In the genomic region with DNA sequence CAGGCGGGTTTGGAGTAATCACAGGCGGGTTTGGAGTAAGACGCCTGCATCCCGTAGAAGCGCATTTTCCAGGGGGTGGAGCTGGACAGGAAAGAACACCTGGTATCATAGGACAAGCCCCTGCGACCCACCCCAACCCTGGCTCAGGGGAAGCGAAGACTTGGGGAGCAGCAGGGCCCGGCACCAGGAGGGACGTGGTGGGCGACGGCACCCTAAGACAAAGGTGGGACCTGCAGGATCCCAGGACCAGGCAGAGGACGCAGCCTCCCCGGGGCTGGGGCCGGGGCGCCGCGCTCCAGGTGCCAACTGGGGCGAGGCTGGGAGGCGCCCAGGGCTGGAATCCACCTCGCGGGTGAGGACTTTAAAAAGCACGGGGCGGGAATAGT, we compare ENCODE assay signal across 9 cellular contexts. TPM values are rescaled to one million over a fixed set of nuclear protein-coding genes. Genes with fewer than 3 reads are reported as not detected.
DNase-seq lines count a peak whose midpoint lies in the region; ATAC-seq and FAIRE-seq lines count a peak whose summit lies in the region.
"Had no signal": no experiment of that assay in that cellular context is flagged by ENCODE, and none has a peak within 500 bp of the region (broad histone marks: within the 10 kb centered on the region; RNA-seq: fewer than 3 reads in every experiment).

No MANE protein-coding gene starts in this region.

- FAIRE-seq in small intestine (lab: Jason Lieb, UNC), result no peak
- FAIRE-seq: endometrium had no signal

- H3K36me3 ChIP-seq in iPS-15b (ENCODE audit: control insufficient read depth, insufficient read depth, low read length) (no peaks in the 10 kb centered on the region), small intestine (ENCODE audit: control insufficient read depth in 2 of 2, insufficient read depth in 2 of 2, low read length in 2 of 2) (peaks cover 0 to 4% of the 10 kb centered on the region in 2 donors)

- no peaks in the 10 kb centered on the region for H3K4me1 ChIP-seq in iPS-15b (ENCODE audit: control insufficient read depth, insufficient read depth, low read length)
- no peaks in the 10 kb centered on the region for H3K4me1 ChIP-seq in small intestine (ENCODE audit: control insufficient read depth in 2 of 2, insufficient read depth in 1 of 2, low read depth in 1 of 2, low read length in 1 of 2)

- H3K9me3 Mint-ChIP-seq in activated naive CD4-positive, alpha-beta T cell treated with anti-CD3 and anti-CD28 coated beads, Interleukin-2, amount 50 U/mL, for 72 hours, result peaks cover 7 to 40% of the 10 kb centered on the region in 2 donors

- H3K27ac Mint-ChIP-seq in activated naive CD4-positive, alpha-beta T cell treated with anti-CD3 and anti-CD28 coated beads, Interleukin-2, amount 50 U/mL, for 72 hours, result peak overlapping the region in 1 of 2 donors; percentile 84

- 2 to 6% (median 5%) methylated on average over 23 of the region's 23 CpGs for WGBS in small intestine, 3 donors

- peak overlapping the region; percentile 81 for H3K9ac ChIP-seq in iPS-15b (ENCODE audit: low read depth, low read length)

- peak overlapping the region; percentile 72 for H3K27ac ChIP-seq in small intestine (ENCODE audit: low read depth in 1 of 2, low read length in 1 of 2)

- H3K9me3 ChIP-seq in iPS-15b (ENCODE audit: control insufficient read depth, insufficient read depth, low read length) (no peaks in the 10 kb centered on the region), small intestine (ENCODE audit: control insufficient read depth, low read depth) (no peaks in the 10 kb centered on the region)

- peak; percentile 37 for ATAC-seq in HG03460 (IDR thresholded peaks at IDR 0.05; ENCODE audit: unreplicated experiment)
- ATAC-seq in activated naive CD4-positive, alpha-beta T cell treated with anti-CD3 and anti-CD28 coated beads, Interleukin-2, amount 50 U/mL, for 72 hours, result peak; percentile 30 to 32

- H3K36me3 Mint-ChIP-seq in activated naive CD4-positive, alpha-beta T cell treated with anti-CD3 and anti-CD28 coated beads, Interleukin-2, amount 50 U/mL, for 72 hours, result peaks cover 23 to 76% of the 10 kb centered on the region in 2 donors

- H3K4me3 ChIP-seq in iPS-15b (ENCODE audit: low read depth, low read length), result peak overlapping the region; percentile 64
- peak overlapping the region; percentile 74 to 75 for H3K4me3 ChIP-seq in small intestine (ENCODE audit: low read depth in 1 of 2, low read length in 2 of 2)

- DNase-seq in activated T-cell treated with anti-CD3 and anti-CD28 coated beads for 48 hours (ENCODE audit: low read depth) (peak; percentile 0), activated T-cell treated with anti-CD3 and anti-CD28 coated beads for 4 hours (no peak), small intestine (no peak), amygdala (lab: John Stamatoyannopoulos, UW) (no peak), 8988T (no peak)
- DNase-seq in activated naive CD4-positive, alpha-beta T cell treated with anti-CD3 and anti-CD28 coated beads, Interleukin-2, amount 50 U/mL, for 72 hours (ENCODE audit: low spot score in 2 of 2), result peak; percentile 2 to 54

- H3K27me3 ChIP-seq in iPS-15b (ENCODE audit: control insufficient read depth, insufficient read depth, low read length) (no peaks in the 10 kb centered on the region), small intestine (ENCODE audit: control insufficient read depth in 2 of 2, insufficient read depth in 2 of 2, low read length in 2 of 2) (no peaks in the 10 kb centered on the region)

RNA-seq across cellular contexts. Expression of a gene that starts 0.5 kb away (rescaled TPM):
- total RNA-seq in activated naive CD4-positive, alpha-beta T cell treated with anti-CD3 and anti-CD28 coated beads, Interleukin-2, amount 50 U/mL, for 72 hours, result 1 to 10 TPM; 4.1 to 9.6 TPM
- 10 to 100 TPM in 2 of 3 donors, 1 to 10 TPM in 1; 4.9 to 18.4 (median 17.2) TPM for polyA plus RNA-seq in small intestine

RNA-seq across cellular contexts. Expression of a gene that starts 35.4 kb away (rescaled TPM):
- total RNA-seq in activated naive CD4-positive, alpha-beta T cell treated with anti-CD3 and anti-CD28 coated beads, Interleukin-2, amount 50 U/mL, for 72 hours, result 10 to 100 TPM; 14.5 to 16.1 TPM
- polyA plus RNA-seq in small intestine, result 1 to 10 TPM; 2.2 to 5.8 (median 5.7) TPM

RNA-seq across cellular contexts. Expression of a gene that starts 51.2 kb away (rescaled TPM):
- total RNA-seq in activated naive CD4-positive, alpha-beta T cell treated with anti-CD3 and anti-CD28 coated beads, Interleukin-2, amount 50 U/mL, for 72 hours, result 10 to 100 TPM; 17.5 to 19.7 TPM
- polyA plus RNA-seq in small intestine, result 1 to 10 TPM; 2.2 to 4.4 (median 3.4) TPM

Comparison
In these comparisons a context has a peak if more than half of its experiments do, and no peak if none do; other contexts are left out.
1. DNase-seq: peak in activated T-cell treated with anti-CD3 and anti-CD28 coated beads for 48 hours (single experiment) and activated naive CD4-positive, alpha-beta T cell treated with anti-CD3 and anti-CD28 coated beads, Interleukin-2, amount 50 U/mL, for 72 hours (2 of 2); none in activated T-cell treated with anti-CD3 and anti-CD28 coated beads for 4 hours (single experiment), small intestine (single experiment), amygdala (0 of 56) and 8988T (single experiment).